ENCODE assay signal across 31 cellular contexts in genomic region chr19:43721469-43722048, GRCh38. TPM values are rescaled to one million over a fixed set of nuclear protein-coding genes. Genes with fewer than 3 reads are reported as not detected.
"Had no signal": no experiment of that assay in that cellular context is flagged by ENCODE, and none has a peak within 500 bp of the region (broad histone marks: within the 10 kb centered on the region; RNA-seq: fewer than 3 reads in every experiment).

No MANE protein-coding gene starts in this region.

- H3K27me3 Mint-ChIP-seq: progenitor cell of endocrine pancreas; stimulated activated naive CD8-positive, alpha-beta T cell treated with anti-CD3 and anti-CD28 coated beads, Interleukin-15, Interleukin-2, amounts not matched to agents 100 ng/mL and 50 ng/mL, for 24 hours had no signal

- FAIRE-seq: colon, kidney had no signal

- H3K4me1 ChIP-seq: foreskin keratinocyte, gastroesophageal sphincter, suprapubic skin, transverse colon, upper lobe of right lung, uterus had no signal

- H3K9me3 ChIP-seq: esophagus muscularis mucosa, gastroesophageal sphincter, heart left ventricle, suprapubic skin, transverse colon, upper lobe of right lung, uterus had no signal

- H3K36me3 Mint-ChIP-seq: memory B cell, natural killer cell had no signal

- H3K9ac ChIP-seq: parathyroid adenoma had no signal

- H3K4me1 Mint-ChIP-seq: endodermal cell, natural killer cell, neural crest cell had no signal

- H2AFZ ChIP-seq: hepatocyte, parathyroid adenoma had no signal

- H3K9me3 Mint-ChIP-seq: endodermal cell; memory B cell; natural killer cell; neural crest cell; stimulated activated naive CD8-positive, alpha-beta T cell treated with anti-CD3 and anti-CD28 coated beads, Interleukin-15, Interleukin-2, amounts not matched to agents 100 ng/mL and 50 ng/mL, for 24 hours had no signal

- H3K4me2 ChIP-seq: hepatocyte, smooth muscle cell had no signal

- H3K79me2 ChIP-seq: hepatocyte, parathyroid adenoma had no signal

- H3K4me3 ChIP-seq: esophagus muscularis mucosa, gastroesophageal sphincter, heart left ventricle, hepatocyte, lung, smooth muscle cell, suprapubic skin, transverse colon, upper lobe of right lung, uterus had no signal

- DNase-seq: effector CD8-positive, alpha-beta T cell; endodermal cell; foreskin keratinocyte; heart left ventricle; kidney; natural killer cell; stimulated activated CD4-positive, alpha-beta T cell treated with anti-CD3 and anti-CD28 coated beads, Interleukin-12 subunit alpha, Interleukin-12 subunit beta, amount 100 ng/mL, for 4 hours; stimulated activated CD4-positive, alpha-beta T cell treated with anti-CD3 and anti-CD28 coated beads, Interleukin-4, amount 100 ng/mL, for 1 hour; stimulated activated CD8-positive, alpha-beta memory T cell treated with anti-CD3 and anti-CD28 coated beads, Interleukin-4, amount 100 ng/mL, for 48 hours; transverse colon; upper lobe of right lung; uterus had no signal

- H3K27ac Mint-ChIP-seq: endodermal cell; memory B cell; natural killer cell; progenitor cell of endocrine pancreas; stimulated activated naive CD8-positive, alpha-beta T cell treated with anti-CD3 and anti-CD28 coated beads, Interleukin-15, Interleukin-2, amounts not matched to agents 100 ng/mL and 50 ng/mL, for 24 hours had no signal

- H3K27ac ChIP-seq: esophagus muscularis mucosa, foreskin keratinocyte, gastroesophageal sphincter, heart left ventricle, hepatocyte, parathyroid adenoma, suprapubic skin, transverse colon, upper lobe of right lung, uterus had no signal

- H3K36me3 ChIP-seq: esophagus muscularis mucosa, gastroesophageal sphincter, heart left ventricle, suprapubic skin, transverse colon, upper lobe of right lung, uterus had no signal

- H3K27me3 ChIP-seq: foreskin keratinocyte, heart left ventricle, hepatocyte, suprapubic skin, transverse colon, upper lobe of right lung, uterus had no signal

- ATAC-seq: foreskin keratinocyte, gastroesophageal sphincter, heart left ventricle, left lobe of liver, natural killer cell, sciatic nerve had no signal

- H3K4me3 Mint-ChIP-seq: endodermal cell; memory B cell; natural killer cell; neural crest cell; stimulated activated naive CD8-positive, alpha-beta T cell treated with anti-CD3 and anti-CD28 coated beads, Interleukin-15, Interleukin-2, amounts not matched to agents 100 ng/mL and 50 ng/mL, for 24 hours had no signal

RNA-seq across cellular contexts. Expression of gene IRGC, which starts 5.7 kb away (rescaled TPM):
- total RNA-seq: endodermal cell, epithelial cell of proximal tubule, esophagus muscularis mucosa, fibroblast of lung, foreskin keratinocyte, gastroesophageal sphincter, heart left ventricle, hepatocyte, kidney, left lobe of liver, liver, lung, mononuclear cell, natural killer cell, neural crest cell, osteoblast, progenitor cell of endocrine pancreas, sciatic nerve, smooth muscle cell, suprapubic skin, transverse colon, upper lobe of right lung, uterus had no signal
- polyA plus RNA-seq: fibroblast of lung, foreskin keratinocyte, heart left ventricle, hepatocyte, liver, lung, smooth muscle cell had no signal

RNA-seq across cellular contexts. Expression of gene KCNN4, which starts 59.2 kb away (rescaled TPM):
- total RNA-seq: endodermal cell had no signal
